Comparison of ENCODE assay signal across 1 cellular context in genomic region chr22:23534201-23534850, GRCh38.
TF ChIP-seq lines count a peak whose summit lies in the region.

No MANE protein-coding gene starts in this region.

TF ChIP-seq in GM23338, 12 proteins besides CTCF, POLR2A, EP300 and RAD21 (continued from another document):
- TF ChIP-seq ZNF462 (CRISPR knock-in tag; IDR thresholded peaks at IDR 0.05) (no peak), JUNB (IDR thresholded peaks at IDR 0.05; ENCODE audit: unreplicated experiment) (no peak), ZNF331 (CRISPR knock-in tag; IDR thresholded peaks at IDR 0.05; ENCODE audit: low read depth) (no peak), REST (IDR thresholded peaks at IDR 0.05; ENCODE audit: unreplicated experiment) (no peak)
